In genomic region chr11:128518493-128519207, GRCh38 we compare ENCODE assay signal across 9 cellular contexts.
DNase-seq lines count a peak whose midpoint lies in the region; ATAC-seq and TF ChIP-seq lines count a peak whose summit lies in the region.
"Had no signal": no experiment of that assay in that cellular context is flagged by ENCODE, and none has a peak within 500 bp of the region (broad histone marks: within the 10 kb centered on the region; RNA-seq: fewer than 3 reads in every experiment).

No MANE protein-coding gene starts in this region.

- peaks cover 11 to 24% of the 10 kb centered on the region in 2 donors for H3K4me1 ChIP-seq in thyroid gland

- peak overlapping the region; percentile 55 to 93 (median 89) for H3K27ac ChIP-seq in thyroid gland
- H3K27ac ChIP-seq: VCaP had no signal

- no peak for TF ChIP-seq POLR2A in thyroid gland (IDR thresholded peaks at IDR 0.05)

- TF ChIP-seq CTCF in activated CD8-positive, alpha-beta T cell treated with anti-CD3 and anti-CD28 coated beads for 36 hours (IDR thresholded peaks at IDR 0.05), result no peak
- TF ChIP-seq CTCF in thyroid gland (IDR thresholded peaks at IDR 0.05), result no peak

- H3K36me3 ChIP-seq in thyroid gland, result no peaks in the 10 kb centered on the region

- H3K27me3 Mint-ChIP-seq in activated CD4-positive, alpha-beta T cell treated with anti-CD3 and anti-CD28 coated beads, Interleukin-2, amount 10 ng/mL, durations not matched to agents 7 days and 5 days, result no peaks in the 10 kb centered on the region
- H3K27me3 Mint-ChIP-seq in activated CD8-positive, alpha-beta T cell treated with anti-CD3 and anti-CD28 coated beads for 36 hours, result no peaks in the 10 kb centered on the region
- H3K27me3 Mint-ChIP-seq in immature natural killer cell (ENCODE audit: low read depth in 3 of 3), result peaks cover 8 to 42% (median 28%) of the 10 kb centered on the region in 3 donors

- intact Hi-C loops in activated CD8-positive, alpha-beta T cell treated with anti-CD3 and anti-CD28 coated beads for 36 hours (cut with micrococcal nuclease), result no loop called here
- intact Hi-C loops in thyroid gland (cut with DNase I), result no loop called here

- WGBS in thyroid gland, 2 donors, result 59 to 64% methylated on average over 7 of the region's 7 CpGs

- H3K27me3 ChIP-seq in thyroid gland, result no peaks in the 10 kb centered on the region

- no peaks in the 10 kb centered on the region for H3K9me3 Mint-ChIP-seq in activated CD4-positive, alpha-beta T cell treated with anti-CD3 and anti-CD28 coated beads, Interleukin-2, amount 10 ng/mL, durations not matched to agents 7 days and 5 days
- H3K9me3 Mint-ChIP-seq in activated CD8-positive, alpha-beta T cell treated with anti-CD3 and anti-CD28 coated beads for 36 hours, result no peaks in the 10 kb centered on the region
- H3K9me3 Mint-ChIP-seq in immature natural killer cell, result no peaks in the 10 kb centered on the region

- no peak for DNase-seq in activated CD4-positive, alpha-beta T cell treated with anti-CD3 and anti-CD28 coated beads, Interleukin-2, amount 10 ng/mL, durations not matched to agents 7 days and 5 days
- no peak for DNase-seq in activated CD4-positive, alpha-beta T cell treated with anti-CD3 and anti-CD28 coated beads, Interleukin-2, amount 50 U/mL, for 1 hour
- DNase-seq in activated CD8-positive, alpha-beta T cell treated with anti-CD3 and anti-CD28 coated beads for 36 hours, result peak; percentile 43
- DNase-seq in immature natural killer cell (no peak), thyroid gland (no peak), 8988T (no peak)

- no peak for ATAC-seq in activated CD8-positive, alpha-beta T cell treated with anti-CD3 and anti-CD28 coated beads for 36 hours
- ATAC-seq in HG02642 (IDR thresholded peaks at IDR 0.05; ENCODE audit: poor library complexity, unreplicated experiment) (no peak), HG03442 (IDR thresholded peaks at IDR 0.05; ENCODE audit: unreplicated experiment) (no peak)

- peak overlapping the region; percentile 96 for H3K4me3 Mint-ChIP-seq in activated CD4-positive, alpha-beta T cell treated with anti-CD3 and anti-CD28 coated beads, Interleukin-2, amount 10 ng/mL, durations not matched to agents 7 days and 5 days
- H3K4me3 Mint-ChIP-seq in activated CD8-positive, alpha-beta T cell treated with anti-CD3 and anti-CD28 coated beads for 36 hours, result peak overlapping the region; percentile 95
- peak overlapping the region; percentile 96 to 100 (median 96) for H3K4me3 Mint-ChIP-seq in immature natural killer cell

- peak overlapping the region; percentile 93 for H3K27ac Mint-ChIP-seq in activated CD4-positive, alpha-beta T cell treated with anti-CD3 and anti-CD28 coated beads, Interleukin-2, amount 10 ng/mL, durations not matched to agents 7 days and 5 days
- peak overlapping the region; percentile 96 for H3K27ac Mint-ChIP-seq in activated CD8-positive, alpha-beta T cell treated with anti-CD3 and anti-CD28 coated beads for 36 hours
- peak overlapping the region; percentile 86 to 97 (median 94) for H3K27ac Mint-ChIP-seq in immature natural killer cell

- POLR2A ChIA-PET in activated CD4-positive, alpha-beta T cell treated with anti-CD3 and anti-CD28 coated beads, Interleukin-2, amount 10 ng/mL, durations not matched to agents 7 days and 5 days (lab: Charles Lee), result interaction anchor here (0.6 to 4.3 kb wide), 8 partner anchors 10 to 216 kb away, joined by 3 to 15 read pairs (median 4); no protein-coding TSS in a partner anchor
- POLR2A ChIA-PET in activated CD8-positive, alpha-beta T cell treated with anti-CD3 and anti-CD28 coated beads for 36 hours (lab: Charles Lee), result interaction anchor here (0.5 to 28.0 kb wide), 27 partner anchors 8 to 236 kb away, joined by 3 to 661 read pairs (median 6); no protein-coding TSS in a partner anchor

- CTCF ChIA-PET in activated CD4-positive, alpha-beta T cell treated with anti-CD3 and anti-CD28 coated beads, Interleukin-2, amount 10 ng/mL, durations not matched to agents 7 days and 5 days (lab: Charles Lee), result interaction anchor here (0.9 to 4.6 kb wide), 13 partner anchors 10 to 487 kb away, joined by 3 to 32 read pairs (median 5); no protein-coding TSS in a partner anchor
- CTCF ChIA-PET in activated CD8-positive, alpha-beta T cell treated with anti-CD3 and anti-CD28 coated beads for 36 hours (lab: Charles Lee), result interaction anchor here (1.0 to 26.3 kb wide), 21 partner anchors 11 to 361 kb away, joined by 3 to 400 read pairs (median 5); no protein-coding TSS in a partner anchor

- peak overlapping the region in 1 of 3 donors; percentile 12 for H3K4me3 ChIP-seq in thyroid gland (replicated peaks in 1 of 3)

- H3K36me3 Mint-ChIP-seq in activated CD4-positive, alpha-beta T cell treated with anti-CD3 and anti-CD28 coated beads, Interleukin-2, amount 10 ng/mL, durations not matched to agents 7 days and 5 days (ENCODE audit: low read depth), result peaks cover 80% of the 10 kb centered on the region
- peaks cover 83% of the 10 kb centered on the region for H3K36me3 Mint-ChIP-seq in activated CD8-positive, alpha-beta T cell treated with anti-CD3 and anti-CD28 coated beads for 36 hours (ENCODE audit: low read depth)
- peaks cover 23 to 45% (median 27%) of the 10 kb centered on the region in 3 donors for H3K36me3 Mint-ChIP-seq in immature natural killer cell

- no peaks in the 10 kb centered on the region for H3K9me3 ChIP-seq in thyroid gland

- peaks cover 36% of the 10 kb centered on the region for H3K4me1 Mint-ChIP-seq in activated CD4-positive, alpha-beta T cell treated with anti-CD3 and anti-CD28 coated beads, Interleukin-2, amount 10 ng/mL, durations not matched to agents 7 days and 5 days
- H3K4me1 Mint-ChIP-seq in activated CD8-positive, alpha-beta T cell treated with anti-CD3 and anti-CD28 coated beads for 36 hours (ENCODE audit: low read depth), result peaks cover 21% of the 10 kb centered on the region
- H3K4me1 Mint-ChIP-seq in immature natural killer cell, result peaks cover 69 to 70% of the 10 kb centered on the region in 2 donors
